Comparison of ENCODE assay signal across 19 cellular contexts in genomic region chr18:76568726-76569125, GRCh38.
DNase-seq lines count a peak whose midpoint lies in the region; ATAC-seq, FAIRE-seq and TF ChIP-seq lines count a peak whose summit lies in the region.
"Had no signal": no experiment of that assay in that cellular context is flagged by ENCODE, and none has a peak within 500 bp of the region (broad histone marks: within the 10 kb centered on the region; RNA-seq: fewer than 3 reads in every experiment).

No MANE protein-coding gene starts in this region.

- peak overlapping the region; percentile 48; the same call in 1 of the 2 replicates for H2BK20ac ChIP-seq in IMR-90 (ENCODE audit: low read depth, low read length)

- no peak overlapping the region for H2BK15ac ChIP-seq in IMR-90 (ENCODE audit: low read depth, low read length)

- peak; percentile 80 for FAIRE-seq in D721Med (lab: Jason Lieb, UNC)
- FAIRE-seq in bronchial epithelial cell (lab: Jason Lieb, UNC): no peak

- no peak for TF ChIP-seq RAD21 in IMR-90 (IDR thresholded peaks at IDR 0.05; ENCODE audit: low read length)

- H2BK5ac ChIP-seq in IMR-90 (ENCODE audit: low read depth, low read length, poor library complexity, severe bottlenecking): no peak overlapping the region

- H3K9me3 Mint-ChIP-seq in activated T-helper 1 cell treated with anti-CD3 and anti-CD28 coated beads, Interleukin-12 subunit alpha, Interleukin-12 subunit beta, Interleukin-2, Interleukin-4 antibody, amounts not matched to agents 30 ng/mL and 10 ng/mL and 1 ng/mL, durations not matched to agents 14 hours and 24 hours and 36 hours: no peaks in the 10 kb centered on the region
- H3K9me3 Mint-ChIP-seq: CD4-positive, alpha-beta T cell had no signal

- H3K4ac ChIP-seq in IMR-90 (ENCODE audit: low read depth, low read length): no peak overlapping the region

- H2AFZ ChIP-seq in IMR-90 (replicated peaks; ENCODE audit: low read length, poor library complexity): no peak overlapping the region

- no peaks in the 10 kb centered on the region for H3K36me3 Mint-ChIP-seq in activated T-helper 1 cell treated with anti-CD3 and anti-CD28 coated beads, Interleukin-12 subunit alpha, Interleukin-12 subunit beta, Interleukin-2, Interleukin-4 antibody, amounts not matched to agents 30 ng/mL and 10 ng/mL and 1 ng/mL, durations not matched to agents 14 hours and 24 hours and 36 hours (ENCODE audit: low read depth)

- 0 out of 2 replicates have a peak overlapping the region, but pooled peaks have one; percentile 16 for H2AK5ac ChIP-seq in IMR-90 (ENCODE audit: low read depth, low read length)

- intact Hi-C loops in IMR-90 (cut with micrococcal nuclease): no loop called here
- intact Hi-C loops in activated T-helper 1 cell treated with anti-CD3 and anti-CD28 coated beads, Interleukin-12 subunit alpha, Interleukin-12 subunit beta, Interleukin-2, Interleukin-4 antibody, amounts not matched to agents 30 ng/mL and 10 ng/mL and 1 ng/mL, durations not matched to agents 14 hours and 24 hours and 36 hours (cut with micrococcal nuclease): no loop called here

- no peaks in the 10 kb centered on the region for H3K36me3 ChIP-seq in IMR-90 (ENCODE audit: control insufficient read depth, insufficient read depth, low read length)
- no peaks in the 10 kb centered on the region for H3K36me3 ChIP-seq in bronchial epithelial cell (ENCODE audit: control insufficient read depth, insufficient read depth, low read length)
- H3K36me3 ChIP-seq in lung (ENCODE audit: control insufficient read depth in 2 of 2, insufficient read depth in 2 of 2, low read length in 2 of 2): no peaks in the 10 kb centered on the region
- H3K36me3 ChIP-seq: MG63 had no signal

- CTCF ChIA-PET in IMR-90 (lab: Yijun Ruan, JAX): interaction anchor here (0.6 kb wide), 1 partner anchor 14 kb away, joined by 3 read pairs; no protein-coding TSS in a partner anchor

- BruUV-seq in IMR-90 (replicated peaks; lab: Mats Ljungman, UMichigan): no TSS peak

- H3K14ac ChIP-seq in IMR-90 (replicated peaks; ENCODE audit: low read depth, low read length): 0 out of 2 replicates have a peak overlapping the region, but pooled peaks have one; percentile 38

- H3K4me3 ChIP-seq in IMR-90 (ENCODE audit: insufficient read depth, low read depth, low read length) (no peak overlapping the region), bronchial epithelial cell (ENCODE audit: low read depth, low read length) (no peak overlapping the region), lung (no peak overlapping the region)
- H3K4me3 ChIP-seq: MG63, SK-N-MC had no signal

- peaks cover 3% of the 10 kb centered on the region; the same call in 1 of the 2 replicates for H4K20me1 ChIP-seq in IMR-90 (ENCODE audit: insufficient read depth, low read length)

- peaks cover 24% of the 10 kb centered on the region for H3K9me1 ChIP-seq in IMR-90 (ENCODE audit: insufficient read depth, low read length)

- H2BK120ac ChIP-seq in IMR-90 (ENCODE audit: low read depth, low read length): peak overlapping the region; percentile 64; the same call in 1 of the 2 replicates

- H3K4me2 ChIP-seq in IMR-90 (ENCODE audit: low read depth, low read length): no peak overlapping the region

- H3K18ac ChIP-seq in IMR-90 (ENCODE audit: low read depth, low read length): peak overlapping the region; percentile 34; the same call in 1 of the 2 replicates

- POLR2A ChIA-PET in IMR-90 (lab: Charles Lee; ENCODE audit: unreplicated experiment): no interaction called here

- no peak overlapping the region for H3K4me3 Mint-ChIP-seq in activated T-helper 1 cell treated with anti-CD3 and anti-CD28 coated beads, Interleukin-12 subunit alpha, Interleukin-12 subunit beta, Interleukin-2, Interleukin-4 antibody, amounts not matched to agents 30 ng/mL and 10 ng/mL and 1 ng/mL, durations not matched to agents 14 hours and 24 hours and 36 hours
- H3K4me3 Mint-ChIP-seq: CD4-positive, alpha-beta T cell had no signal

- H3K9me3 ChIP-seq in IMR-90 (ENCODE audit: control insufficient read depth, insufficient read depth, low read length) (peaks cover under 1% of the 10 kb centered on the region; the same call in 1 of the 2 replicates), lung (ENCODE audit: control insufficient read depth in 2 of 2, insufficient read depth in 1 of 2, low read length in 1 of 2) (no peaks in the 10 kb centered on the region)
- H3K9me3 ChIP-seq: MG63 had no signal

- peaks cover 13% of the 10 kb centered on the region for H3K27me3 Mint-ChIP-seq in activated T-helper 1 cell treated with anti-CD3 and anti-CD28 coated beads, Interleukin-12 subunit alpha, Interleukin-12 subunit beta, Interleukin-2, Interleukin-4 antibody, amounts not matched to agents 30 ng/mL and 10 ng/mL and 1 ng/mL, durations not matched to agents 14 hours and 24 hours and 36 hours (ENCODE audit: insufficient read depth)

- no peak overlapping the region for H3K27ac Mint-ChIP-seq in activated T-helper 1 cell treated with anti-CD3 and anti-CD28 coated beads, Interleukin-12 subunit alpha, Interleukin-12 subunit beta, Interleukin-2, Interleukin-4 antibody, amounts not matched to agents 30 ng/mL and 10 ng/mL and 1 ng/mL, durations not matched to agents 14 hours and 24 hours and 36 hours
- H3K27ac Mint-ChIP-seq: CD4-positive, alpha-beta T cell had no signal

- H4K91ac ChIP-seq in IMR-90 (ENCODE audit: insufficient read depth, low read depth, low read length): no peak overlapping the region

- no peak overlapping the region for H4K8ac ChIP-seq in IMR-90 (ENCODE audit: low read depth in 2 of 2, low read length in 2 of 2)

- no peak for ATAC-seq in IMR-90 (ENCODE audit: low read depth)
- no peak for ATAC-seq in lung (ENCODE audit: insufficient read depth, low FRiP score)
- no peak for ATAC-seq in GM18907 (IDR thresholded peaks at IDR 0.05; ENCODE audit: unreplicated experiment)
- no peak for ATAC-seq in HG02938 (IDR thresholded peaks at IDR 0.05; ENCODE audit: unreplicated experiment)

- no peak overlapping the region for H3K9ac ChIP-seq in IMR-90 (ENCODE audit: low read depth, low read length)

- TF ChIP-seq CTCF in D721Med (IDR thresholded peaks at IDR 0.05; ENCODE audit: insufficient read depth, missing control alignments) (no peak), IMR-90 (conservative IDR thresholded peaks at IDR 0.05; ENCODE audit: low read depth, low read length) (no peak), bronchial epithelial cell (IDR thresholded peaks at IDR 0.05; ENCODE audit: insufficient read depth, low read length, severe bottlenecking) (no peak), lung (IDR thresholded peaks at IDR 0.05; ENCODE audit: control extremely low read depth, extremely low read depth) (no peak)

- peak overlapping the region; percentile 23; the same call in 1 of the 2 replicates for H3K23ac ChIP-seq in IMR-90 (ENCODE audit: low read depth, low read length)

- H3K4me1 Mint-ChIP-seq in activated T-helper 1 cell treated with anti-CD3 and anti-CD28 coated beads, Interleukin-12 subunit alpha, Interleukin-12 subunit beta, Interleukin-2, Interleukin-4 antibody, amounts not matched to agents 30 ng/mL and 10 ng/mL and 1 ng/mL, durations not matched to agents 14 hours and 24 hours and 36 hours (ENCODE audit: low read depth): no peaks in the 10 kb centered on the region

- no peak overlapping the region for H2AK9ac ChIP-seq in IMR-90 (replicated peaks; ENCODE audit: low read depth, low read length, poor library complexity)

- no peak overlapping the region for H3K27ac ChIP-seq in IMR-90 (ENCODE audit: insufficient read depth, low read length)
- no peak overlapping the region for H3K27ac ChIP-seq in lung (ENCODE audit: low read depth in 1 of 2, low read length in 1 of 2)
- H3K27ac ChIP-seq: SK-N-MC had no signal

- H3K4me1 ChIP-seq in IMR-90 (ENCODE audit: control insufficient read depth, insufficient read depth, low read length) (peaks cover 25% of the 10 kb centered on the region), lung (ENCODE audit: control insufficient read depth in 2 of 2, insufficient read depth in 2 of 2, low read length in 2 of 2) (peaks cover 0 to 4% of the 10 kb centered on the region in 2 donors)

- H3K27me3 ChIP-seq in IMR-90 (ENCODE audit: control insufficient read depth, insufficient read depth, low read length) (no peaks in the 10 kb centered on the region), bronchial epithelial cell (ENCODE audit: control insufficient read depth, insufficient read depth, low read length) (no peaks in the 10 kb centered on the region), lung (ENCODE audit: control insufficient read depth, insufficient read depth) (no peaks in the 10 kb centered on the region)
- H3K27me3 ChIP-seq: MG63 had no signal

- in situ Hi-C loops in IMR-90 (cut with MboI; ENCODE audit: low sequenced_read_pairs): no loop called here

- TF ChIP-seq POLR2A in IMR-90 (IDR thresholded peaks at IDR 0.05; ENCODE audit: low read depth, low read length): no peak

- peak overlapping the region; percentile 13; the same call in 1 of the 2 replicates for H4K5ac ChIP-seq in IMR-90 (ENCODE audit: low read depth, low read length)

- H3K79me1 ChIP-seq in IMR-90 (ENCODE audit: low read depth in 1 of 2, low read length in 2 of 2): peaks cover 5 to 29% of the 10 kb centered on the region in 2 experiments; a peak in 3 of 4 replicates

- DNase-seq in D721Med (ENCODE audit: insufficient read length, low spot score) (no peak), IMR-90 (no peak), bronchial epithelial cell (ENCODE audit: low read depth) (peak; percentile 61), lung (ENCODE audit: low spot score) (peak; percentile 22), NCI-H446 (lab: John Stamatoyannopoulos, UW) (no peak)
- DNase-seq in activated T-helper 1 cell treated with anti-CD3 and anti-CD28 coated beads, Interleukin-12 subunit alpha, Interleukin-12 subunit beta, Interleukin-2, Interleukin-4 antibody, amounts not matched to agents 30 ng/mL and 10 ng/mL and 1 ng/mL, durations not matched to agents 14 hours and 24 hours and 36 hours (ENCODE audit: low spot score): no peak
- DNase-seq: ACHN; Calu3; CD4-positive, alpha-beta T cell; DMS79 treated with DMSO at 0.1 percent for 48 hours; MG63; NCI-H1417 treated with DMSO at 0.1 percent for 48 hours; NCI-H2029; NCI-H2171; NCI-H446 treated with DMSO at 0.1 percent for 48 hours; NK-92 treated with Interleukin-12 subunit alpha and Interleukin-12 subunit beta, amount 100 ng/mL, for 24 hours had no signal

- no peak overlapping the region for H3K56ac ChIP-seq in IMR-90 (ENCODE audit: extremely low read depth, insufficient read depth, low read length)

- dilution Hi-C loops in IMR-90 (cut with HindIII; ENCODE audit: low sequenced_read_pairs, unreplicated experiment): no loop called here

- 100% methylated on average over 1 of the region's 1 CpG; no CpG with 5 or more reads in 1 of the 2 experiments for WGBS in IMR-90 (ENCODE audit: extremely low coverage in 2 of 2, insufficient read length in 1 of 2), 2 experiments
- 31 to 82% methylated on average over 1 of the region's 1 CpG for WGBS in lung, 2 donors

TF ChIP-seq in IMR-90, 13 proteins besides CTCF, POLR2A, EP300 and RAD21 (continues in another document):
- no peak; the same call in 1 of the 2 replicates for TF ChIP-seq NFE2L2 (IDR thresholded peaks at IDR 0.05; ENCODE audit: low read depth, low read length)
- no peak for TF ChIP-seq MAZ (IDR thresholded peaks at IDR 0.05; ENCODE audit: borderline replicate concordance, low read depth, low read length)
- TF ChIP-seq RCOR1 (IDR thresholded peaks at IDR 0.05; ENCODE audit: insufficient replicate concordance, low read length): no peak
- TF ChIP-seq MAFK (IDR thresholded peaks at IDR 0.05; ENCODE audit: low read depth, low read length): no peak

Comparison
In these comparisons a context has a peak if more than half of its experiments do, and no peak if none do; other contexts are left out.
1. DNase-seq: peak in bronchial epithelial cell (single experiment) and lung (single experiment); none in D721Med (single experiment), IMR-90 (single experiment), NCI-H446 (0 of 2) and activated T-helper 1 cell treated with anti-CD3 and anti-CD28 coated beads, Interleukin-12 subunit alpha, Interleukin-12 subunit beta, Interleukin-2, Interleukin-4 antibody, amounts not matched to agents 30 ng/mL and 10 ng/mL and 1 ng/mL, durations not matched to agents 14 hours and 24 hours and 36 hours (single experiment).